20 cellular contexts compared by ENCODE assay signal in genomic region chr4:94947681-94948108, GRCh38.
DNase-seq lines count a peak whose midpoint lies in the region; ATAC-seq, FAIRE-seq and TF ChIP-seq lines count a peak whose summit lies in the region.
"Had no signal": no experiment of that assay in that cellular context is flagged by ENCODE, and none has a peak within 500 bp of the region (broad histone marks: within the 10 kb centered on the region; RNA-seq: fewer than 3 reads in every experiment).

No MANE protein-coding gene starts in this region.

- no peaks in the 10 kb centered on the region for H3K27me3 Mint-ChIP-seq in H9 (ENCODE audit: low read depth)
- H3K27me3 Mint-ChIP-seq in progenitor cell of endocrine pancreas: no peaks in the 10 kb centered on the region
- H3K27me3 Mint-ChIP-seq in activated naive CD4-positive, alpha-beta T cell treated with anti-CD3 and anti-CD28 coated beads, Interleukin-2, amount 10 ng/mL, durations not matched to agents 7 days and 5 days: peaks cover 4% of the 10 kb centered on the region

- peak overlapping the region; percentile 24 for H3K4me3 ChIP-seq in bronchial epithelial cell (ENCODE audit: low read depth, low read length)
- no peak overlapping the region for H3K4me3 ChIP-seq in heart left ventricle
- H3K4me3 ChIP-seq in prostate gland: no peak overlapping the region
- H3K4me3 ChIP-seq: K562, PC-9, SK-N-MC had no signal

- no peaks in the 10 kb centered on the region for H3K4me1 ChIP-seq in H9 (ENCODE audit: insufficient read depth, low read length)
- H3K4me1 ChIP-seq in heart left ventricle: no peaks in the 10 kb centered on the region
- no peaks in the 10 kb centered on the region for H3K4me1 ChIP-seq in prostate gland (replicated peaks)

- H3K27me3 ChIP-seq in H9 (ENCODE audit: insufficient read depth, low read length) (no peaks in the 10 kb centered on the region), bronchial epithelial cell (ENCODE audit: control insufficient read depth, insufficient read depth, low read length) (no peaks in the 10 kb centered on the region), heart left ventricle (no peaks in the 10 kb centered on the region), prostate gland (replicated peaks; ENCODE audit: insufficient read depth) (no peaks in the 10 kb centered on the region)

- no peak overlapping the region for H2AFZ ChIP-seq in H9 (ENCODE audit: low read length)
- H2AFZ ChIP-seq: PC-9 had no signal

- H2BK5ac ChIP-seq in H9 (ENCODE audit: insufficient read length, low read length): no peak overlapping the region

- H3K4me1 Mint-ChIP-seq in H9 (peaks cover 0 to 7% of the 10 kb centered on the region in 2 experiments; a peak in 3 of 4 replicates), progenitor cell of endocrine pancreas (ENCODE audit: low read depth) (peaks cover 19% of the 10 kb centered on the region)
- no peaks in the 10 kb centered on the region for H3K4me1 Mint-ChIP-seq in activated naive CD4-positive, alpha-beta T cell treated with anti-CD3 and anti-CD28 coated beads, Interleukin-2, amount 10 ng/mL, durations not matched to agents 7 days and 5 days

- no peaks in the 10 kb centered on the region for H4K20me1 ChIP-seq in H9 (ENCODE audit: control insufficient read depth, insufficient read depth, insufficient read length)

- no peak overlapping the region for H2BK12ac ChIP-seq in H9 (ENCODE audit: insufficient read length, low read depth, low read length)

- no peaks in the 10 kb centered on the region for H3K9me3 ChIP-seq in H9 (ENCODE audit: control insufficient read depth, low read depth, low read length)
- H3K9me3 ChIP-seq in heart left ventricle: peaks cover 0 to 7% (median 0%) of the 10 kb centered on the region in 12 donors
- no peaks in the 10 kb centered on the region for H3K9me3 ChIP-seq in prostate gland

- H3K36me3 ChIP-seq in bronchial epithelial cell (ENCODE audit: control insufficient read depth, insufficient read depth, low read length) (no peaks in the 10 kb centered on the region), heart left ventricle (no peaks in the 10 kb centered on the region), prostate gland (no peaks in the 10 kb centered on the region)

- no peaks in the 10 kb centered on the region for H3K79me1 ChIP-seq in H9 (ENCODE audit: insufficient read depth, low read depth, low read length, poor library complexity, severe bottlenecking)

- H3K23me2 ChIP-seq in H9 (ENCODE audit: insufficient read length, low read depth, low read length, poor library complexity, severe bottlenecking): no peaks in the 10 kb centered on the region

- H3K36me3 Mint-ChIP-seq in H9 (ENCODE audit: insufficient read depth in 1 of 3, low read depth in 3 of 3) (peaks cover 0 to 4% (median 2%) of the 10 kb centered on the region in 3 experiments; a peak in 2 of 7 replicates), progenitor cell of endocrine pancreas (ENCODE audit: insufficient read depth) (peaks cover 20% of the 10 kb centered on the region)
- H3K36me3 Mint-ChIP-seq in activated naive CD4-positive, alpha-beta T cell treated with anti-CD3 and anti-CD28 coated beads, Interleukin-2, amount 10 ng/mL, durations not matched to agents 7 days and 5 days: no peaks in the 10 kb centered on the region

- no peak overlapping the region for H3K4ac ChIP-seq in H9 (ENCODE audit: low read depth, low read length)

- FAIRE-seq in bronchial epithelial cell (lab: Jason Lieb, UNC): peak; percentile 7
- FAIRE-seq: K562 had no signal

- TF ChIP-seq POLR2A in heart left ventricle (IDR thresholded peaks at IDR 0.05) (no peak), prostate gland (IDR thresholded peaks at IDR 0.05) (no peak)

- no peak overlapping the region for H3K4me2 ChIP-seq in H9 (ENCODE audit: insufficient read depth, insufficient read length, low read length)
- H3K4me2 ChIP-seq: PC-9 had no signal

- H4K5ac ChIP-seq in H9 (ENCODE audit: insufficient read length, low read depth, low read length): no peak overlapping the region

- H3T11ph ChIP-seq in H9 (ENCODE audit: low read length): no peak overlapping the region

- peak; percentile 27 for DNase-seq in H9
- DNase-seq in bronchial epithelial cell (ENCODE audit: low read depth): peak; percentile 92
- peak; percentile 36 for DNase-seq in iPS-NIHi11 (ENCODE audit: low spot score)
- DNase-seq in progenitor cell of endocrine pancreas (ENCODE audit: low spot score, unreplicated experiment): no peak
- DNase-seq in sciatic nerve (ENCODE audit: low spot score): no peak
- DNase-seq in activated naive CD4-positive, alpha-beta T cell treated with anti-CD3 and anti-CD28 coated beads, Interleukin-2, amount 10 ng/mL, durations not matched to agents 7 days and 5 days: no peak
- no peak for DNase-seq in heart left ventricle
- no peak for DNase-seq in prostate gland (ENCODE audit: low spot score)
- DNase-seq: ACHN, AML-193, COR-L47, HCEC 1CT, NCI-H1048, NCI-H146, NCI-H2081 treated with DMSO at 0.1 percent for 48 hours, NCI-H510A, NCI-H82 had no signal

- H4K8ac ChIP-seq in H9 (replicated peaks; ENCODE audit: insufficient read length, low read depth, low read length): no peak overlapping the region

- no CpG with 5 or more reads among the region's 4 CpGs for WGBS in H9 (ENCODE audit: extremely low coverage, insufficient read length, low lambda C conversion rate)
- 60 to 86% (median 78%) methylated on average over 4 of the region's 4 CpGs for WGBS in heart left ventricle, 4 donors
- 85% methylated on average over 4 of the region's 4 CpGs for WGBS in prostate gland

- intact Hi-C loops in sciatic nerve (cut with DNase I) (no loop called here), heart left ventricle (cut with DNase I) (no loop called here), prostate gland (cut with DNase I) (no loop called here)

- no peak overlapping the region for H3K14ac ChIP-seq in H9 (ENCODE audit: insufficient read depth, low read length)

- H2BK20ac ChIP-seq in H9 (ENCODE audit: low read depth, low read length, poor library complexity, severe bottlenecking): no peak overlapping the region

- H3K27ac ChIP-seq in H9 (ENCODE audit: insufficient read length, low read depth, low read length) (no peak overlapping the region), heart left ventricle (no peak overlapping the region), prostate gland (no peak overlapping the region)
- H3K27ac ChIP-seq: PC-9, SK-N-MC had no signal

- no peaks in the 10 kb centered on the region for H3K79me2 ChIP-seq in H9 (ENCODE audit: insufficient read depth, low read length)

- no peak overlapping the region for H3K4me3 Mint-ChIP-seq in H9
- H3K4me3 Mint-ChIP-seq in progenitor cell of endocrine pancreas (ENCODE audit: low read depth): no peak overlapping the region
- H3K4me3 Mint-ChIP-seq in activated naive CD4-positive, alpha-beta T cell treated with anti-CD3 and anti-CD28 coated beads, Interleukin-2, amount 10 ng/mL, durations not matched to agents 7 days and 5 days: no peak overlapping the region

- H3K27ac Mint-ChIP-seq in H9 (peak overlapping the region in 1 of 3 experiments; percentile 54; a peak in 2 of 7 replicates), progenitor cell of endocrine pancreas (peak overlapping the region; percentile 7)
- no peak overlapping the region for H3K27ac Mint-ChIP-seq in activated naive CD4-positive, alpha-beta T cell treated with anti-CD3 and anti-CD28 coated beads, Interleukin-2, amount 10 ng/mL, durations not matched to agents 7 days and 5 days

- H3K18ac ChIP-seq in H9 (ENCODE audit: insufficient read length, low read depth, low read length): no peak overlapping the region

- H4K91ac ChIP-seq in H9 (ENCODE audit: insufficient read length, low read depth, low read length): no peak overlapping the region

- H3K56ac ChIP-seq in H9 (ENCODE audit: insufficient read length, low read depth, low read length): no peak overlapping the region

- H3K9me3 Mint-ChIP-seq in H9 (peaks cover 2 to 3% of the 10 kb centered on the region in 2 experiments; a peak in 4 of 5 replicates), progenitor cell of endocrine pancreas (ENCODE audit: low read depth) (peaks cover 25% of the 10 kb centered on the region)
- peaks cover 2% of the 10 kb centered on the region for H3K9me3 Mint-ChIP-seq in activated naive CD4-positive, alpha-beta T cell treated with anti-CD3 and anti-CD28 coated beads, Interleukin-2, amount 10 ng/mL, durations not matched to agents 7 days and 5 days

- CTCF ChIA-PET in activated naive CD4-positive, alpha-beta T cell treated with anti-CD3 and anti-CD28 coated beads, Interleukin-2, amount 10 ng/mL, durations not matched to agents 7 days and 5 days (lab: Charles Lee): no interaction called here

- H2BK15ac ChIP-seq in H9 (ENCODE audit: low read depth, low read length): no peak overlapping the region

- H3K23ac ChIP-seq in H9 (ENCODE audit: insufficient read length, low read depth, low read length): no peak overlapping the region

- H2BK120ac ChIP-seq in H9 (ENCODE audit: low read depth, low read length, poor library complexity, severe bottlenecking): no peak overlapping the region

- H3K9ac ChIP-seq in H9 (ENCODE audit: extremely low read depth, insufficient read length, low read length): no peak overlapping the region

- TF ChIP-seq CTCF in H9 (conservative IDR thresholded peaks at IDR 0.05): no peak; the same call in 2 of the 3 replicates
- TF ChIP-seq CTCF in bronchial epithelial cell (IDR thresholded peaks at IDR 0.05; ENCODE audit: insufficient read depth, low read length, severe bottlenecking): peak; percentile 25
- no peak for TF ChIP-seq CTCF in progenitor cell of endocrine pancreas (IDR thresholded peaks at IDR 0.05; ENCODE audit: unreplicated experiment)
- TF ChIP-seq CTCF in heart left ventricle (IDR thresholded peaks at IDR 0.05): no peak
- TF ChIP-seq CTCF in prostate gland (IDR thresholded peaks at IDR 0.05): no peak

- no peak overlapping the region for H2AK5ac ChIP-seq in H9 (ENCODE audit: insufficient read length, low read length)

- ATAC-seq in sciatic nerve (no peak), heart left ventricle (no peak)
- ATAC-seq: K562 had no signal

Comparison
In these comparisons a context has a peak if more than half of its experiments do, and no peak if none do; other contexts are left out.
1. DNase-seq: peak in H9 (single experiment), bronchial epithelial cell (single experiment) and iPS-NIHi11 (single experiment); none in progenitor cell of endocrine pancreas (single experiment), sciatic nerve (single experiment), activated naive CD4-positive, alpha-beta T cell treated with anti-CD3 and anti-CD28 coated beads, Interleukin-2, amount 10 ng/mL, durations not matched to agents 7 days and 5 days (single experiment), heart left ventricle (0 of 5) and prostate gland (single experiment).